9 cellular contexts compared by ENCODE assay signal in the genomic region with DNA sequence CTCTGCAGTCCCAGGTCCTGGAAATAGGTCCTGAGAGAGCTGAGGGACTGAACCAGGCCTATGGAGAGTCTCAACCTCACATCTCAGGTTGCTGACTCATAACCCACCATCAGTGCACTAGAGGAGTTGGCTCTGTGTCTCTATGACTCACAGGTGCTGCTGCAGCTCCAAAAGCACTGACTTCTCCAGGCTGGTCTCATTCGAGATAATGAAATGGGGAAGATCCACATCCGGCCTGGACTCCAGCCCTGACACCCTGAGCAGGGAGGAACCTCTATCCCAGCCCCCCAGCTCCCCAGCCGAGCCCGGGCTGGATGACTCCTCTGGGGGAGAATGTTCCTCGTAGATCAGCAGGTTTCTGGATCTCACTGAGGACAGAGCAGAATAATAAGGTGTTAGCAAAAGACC. TPM values are rescaled to one million over a fixed set of nuclear protein-coding genes. Genes with fewer than 3 reads are reported as not detected.
DNase-seq lines count a peak whose midpoint lies in the region; ATAC-seq lines count a peak whose summit lies in the region.
"Had no signal": no experiment of that assay in that cellular context is flagged by ENCODE, and none has a peak within 500 bp of the region (broad histone marks: within the 10 kb centered on the region; RNA-seq: fewer than 3 reads in every experiment).

No MANE protein-coding gene starts in this region.

- no peak overlapping the region for H4K5ac ChIP-seq in mesendoderm (ENCODE audit: low read length)

- no peak overlapping the region for H2BK120ac ChIP-seq in mesendoderm (ENCODE audit: low read depth, low read length)

- no peak overlapping the region for H2BK5ac ChIP-seq in mesendoderm (ENCODE audit: low read length)

- H2AK5ac ChIP-seq in mesendoderm (ENCODE audit: low read length): no peak overlapping the region

- H3K9ac ChIP-seq in mesendoderm (ENCODE audit: low read length): no peak overlapping the region
- H3K9ac ChIP-seq: KMS-11 had no signal

- no peak overlapping the region for H3K56ac ChIP-seq in mesendoderm (ENCODE audit: low read length)

- H3K4ac ChIP-seq in mesendoderm (ENCODE audit: low read depth, low read length): no peak overlapping the region

- no peak overlapping the region for H3K23ac ChIP-seq in mesendoderm (ENCODE audit: low read length)

- peak; percentile 74 for ATAC-seq in GM19438 (IDR thresholded peaks at IDR 0.05; ENCODE audit: low read depth, unreplicated experiment)
- peak; percentile 95 for ATAC-seq in HG03342 (IDR thresholded peaks at IDR 0.05; ENCODE audit: unreplicated experiment)

- H3K4me2 ChIP-seq in mesendoderm (ENCODE audit: low read length): no peak overlapping the region
- H3K4me2 ChIP-seq: KMS-11 had no signal

- no peaks in the 10 kb centered on the region for H3K79me1 ChIP-seq in mesendoderm (ENCODE audit: low read length)

- H3K27me3 ChIP-seq in mesendoderm (ENCODE audit: insufficient read depth, low read length, poor library complexity): no peaks in the 10 kb centered on the region

- no peak overlapping the region for H3K27ac ChIP-seq in mesendoderm (ENCODE audit: low read depth, low read length)
- H3K27ac ChIP-seq: KMS-11 had no signal

- H4K8ac ChIP-seq in mesendoderm (ENCODE audit: low read depth, low read length): no peak overlapping the region

- no peaks in the 10 kb centered on the region for H3K79me2 ChIP-seq in mesendoderm (ENCODE audit: control insufficient read depth, insufficient read depth, low read length)

- H3K4me1 ChIP-seq in mesendoderm (ENCODE audit: control insufficient read depth, low read depth, low read length): peaks cover 5% of the 10 kb centered on the region

- WGBS in mesendoderm (ENCODE audit: extremely low coverage, insufficient coverage, low lambda C conversion rate): no CpG with 5 or more reads among the region's 5 CpGs

- peaks cover 18% of the 10 kb centered on the region for H3K36me3 ChIP-seq in mesendoderm (ENCODE audit: control insufficient read depth, insufficient read depth, low read length)

- no peak overlapping the region for H2BK15ac ChIP-seq in mesendoderm (replicated peaks; ENCODE audit: low read depth)

- DNase-seq in DMS53 treated with DMSO at 0.1 percent for 48 hours (lab: John Stamatoyannopoulos, UW; ENCODE audit: unreplicated experiment) (peak; percentile 18), mesendoderm (peak; percentile 79), NCI-H2196 treated with DMSO at 0.1 percent for 48 hours (lab: John Stamatoyannopoulos, UW; ENCODE audit: unreplicated experiment) (no peak), GF-D8 (lab: John Stamatoyannopoulos, UW) (no peak)
- peak; percentile 48 to 49 for DNase-seq in activated T-cell treated with anti-CD3 and anti-CD28 coated beads, Interleukin-2, amount 50 U/mL, for 48 hours
- no peak for DNase-seq in activated CD4-positive, alpha-beta T cell treated with anti-CD3 and anti-CD28 coated beads, Interleukin-2, amount 50 U/mL, for 4 hours

- H3K4me3 ChIP-seq in mesendoderm (ENCODE audit: low read length): no peak overlapping the region

- H3K18ac ChIP-seq in mesendoderm (ENCODE audit: low read length): no peak overlapping the region

RNA-seq across cellular contexts. Expression of gene DGKI, which starts 35.5 kb away (rescaled TPM):
- polyA plus RNA-seq in mesendoderm (2013, experiment 1 of 2): 0.15 TPM
- 0.22 TPM for polyA plus RNA-seq in mesendoderm (2013, experiment 2 of 2)

Comparison
In these comparisons a context has a peak if more than half of its experiments do, and no peak if none do; other contexts are left out.
1. DNase-seq: peak in DMS53 treated with DMSO at 0.1 percent for 48 hours (single experiment), activated T-cell treated with anti-CD3 and anti-CD28 coated beads, Interleukin-2, amount 50 U/mL, for 48 hours (2 of 2) and mesendoderm (single experiment); none in NCI-H2196 treated with DMSO at 0.1 percent for 48 hours (single experiment), activated CD4-positive, alpha-beta T cell treated with anti-CD3 and anti-CD28 coated beads, Interleukin-2, amount 50 U/mL, for 4 hours (0 of 2) and GF-D8 (single experiment).